ENCODE assay signal across 18 cellular contexts in the genomic region with DNA sequence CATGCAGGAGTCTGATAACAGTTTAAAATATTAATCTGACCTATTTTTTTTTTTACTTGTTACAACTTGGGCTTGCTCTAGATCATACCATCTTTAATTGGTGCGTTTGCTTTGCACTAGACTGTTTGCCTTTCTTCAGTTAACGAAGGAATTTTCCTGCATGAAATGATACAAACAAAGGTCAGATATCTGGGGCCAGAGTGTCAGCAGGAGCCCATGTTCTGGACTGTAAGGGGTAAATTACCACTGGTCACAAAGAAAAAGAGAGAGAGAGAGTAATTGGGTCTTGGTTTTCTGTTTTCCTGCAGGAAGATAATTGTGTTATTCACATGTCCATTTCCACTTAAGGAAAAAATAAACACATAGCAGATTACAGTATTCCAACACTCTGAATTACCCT.
"Had no signal": no experiment of that assay in that cellular context is flagged by ENCODE, and none has a peak within 500 bp of the region (broad histone marks: within the 10 kb centered on the region; RNA-seq: fewer than 3 reads in every experiment).

No MANE protein-coding gene starts in this region.

- H3K9me3 Mint-ChIP-seq: activated CD4-positive, alpha-beta memory T cell treated with anti-CD3 and anti-CD28 coated beads for 36 hours; activated T-cell treated with anti-CD3 and anti-CD28 coated beads, Interleukin-2, amount 50 U/mL, for 4 hours; T-helper 2 cell treated with Interferon-gamma antibody and Interleukin-4, amounts not matched to agents 5 μg/mL and 100 μg/mL, for 36 hours had no signal

- ATAC-seq: activated naive CD4-positive, alpha-beta T cell treated with anti-CD3 and anti-CD28 coated beads, Interleukin-2, amount 50 U/mL, for 72 hours; activated T-cell treated with anti-CD3 and anti-CD28 coated beads, Interleukin-2, amount 50 U/mL, for 4 hours; foreskin keratinocyte had no signal

- H3K36me3 Mint-ChIP-seq: activated CD4-positive, alpha-beta memory T cell treated with anti-CD3 and anti-CD28 coated beads for 36 hours; activated naive CD4-positive, alpha-beta T cell treated with anti-CD3 and anti-CD28 coated beads, Interleukin-2, amount 50 U/mL, for 72 hours had no signal

- DNase-seq: activated CD4-positive, alpha-beta memory T cell treated with anti-CD3 and anti-CD28 coated beads for 36 hours; activated CD4-positive, CD25-positive, alpha-beta regulatory T cell treated with anti-CD3 and anti-CD28 coated beads, Interleukin-2, amount 50 U/mL, for 72 hours; activated effector memory CD4-positive, alpha-beta T cell treated with anti-CD3 and anti-CD28 coated beads, Interleukin-2, amount 50 U/mL, for 16 hours; activated T-cell treated with anti-CD3 and anti-CD28 coated beads, Interleukin-2, amount 50 U/mL, for 4 hours; amygdala; cerebellar nuclear complex; foreskin keratinocyte; islet precursor cell; left ventricle myocardium inferior; mesendoderm; posterior cingulate gyrus had no signal

- H3K4me3 ChIP-seq: esophagus muscularis mucosa, heart left ventricle, left ventricle myocardium inferior, right atrium auricular region, thyroid gland had no signal

- H3K27me3 Mint-ChIP-seq: activated CD4-positive, alpha-beta memory T cell treated with anti-CD3 and anti-CD28 coated beads for 36 hours had no signal

- H3K36me3 ChIP-seq: esophagus muscularis mucosa, heart left ventricle, left ventricle myocardium inferior, right atrium auricular region, thyroid gland had no signal

- H3K4me1 ChIP-seq: foreskin keratinocyte had no signal

- H3K27me3 ChIP-seq: esophagus muscularis mucosa, foreskin keratinocyte, heart left ventricle, right atrium auricular region, thyroid gland had no signal

- H3K9me3 ChIP-seq: esophagus muscularis mucosa, heart left ventricle, left ventricle myocardium inferior, right atrium auricular region, thyroid gland had no signal

- H3K27ac ChIP-seq: esophagus muscularis mucosa, foreskin keratinocyte, left ventricle myocardium inferior, right atrium auricular region had no signal

- FAIRE-seq: small intestine had no signal

- H3K27ac Mint-ChIP-seq: activated CD4-positive, alpha-beta memory T cell treated with anti-CD3 and anti-CD28 coated beads for 36 hours; activated naive CD4-positive, alpha-beta T cell treated with anti-CD3 and anti-CD28 coated beads, Interleukin-2, amount 50 U/mL, for 72 hours; T-helper 2 cell treated with Interferon-gamma antibody and Interleukin-4, amounts not matched to agents 5 μg/mL and 100 μg/mL, for 36 hours had no signal

- H3K4me3 Mint-ChIP-seq: activated CD4-positive, alpha-beta memory T cell treated with anti-CD3 and anti-CD28 coated beads for 36 hours; activated T-cell treated with anti-CD3 and anti-CD28 coated beads, Interleukin-2, amount 50 U/mL, for 4 hours; T-helper 2 cell treated with Interferon-gamma antibody and Interleukin-4, amounts not matched to agents 5 μg/mL and 100 μg/mL, for 36 hours had no signal
